8 cellular contexts compared by ENCODE assay signal in genomic region chr5:150904479-150905311, GRCh38.
DNase-seq lines count a peak whose midpoint lies in the region; ATAC-seq lines count a peak whose summit lies in the region.

TSS of gene ZNF300 (minus strand) at chr5:150904980. CDS start at chr5:150903155, 1,825 bp downstream.

- H3K36me3 Mint-ChIP-seq in central memory CD8-positive, alpha-beta T cell (ENCODE audit: insufficient read depth), result no peaks in the 10 kb centered on the region

- H3K27me3 Mint-ChIP-seq in central memory CD8-positive, alpha-beta T cell, result peaks cover 25% of the 10 kb centered on the region

- H3K4me1 Mint-ChIP-seq in central memory CD8-positive, alpha-beta T cell, result no peaks in the 10 kb centered on the region

- H3K4me3 Mint-ChIP-seq in central memory CD8-positive, alpha-beta T cell, result peak within 1 kb of the TSS; percentile 79

- peak within 1 kb of the TSS; percentile 77 for H3K9ac ChIP-seq in ES-I3 (ENCODE audit: low read depth, low read length)

- peaks cover 35% of the 10 kb centered on the region for H3K9me3 Mint-ChIP-seq in central memory CD8-positive, alpha-beta T cell

- no peaks in the 10 kb centered on the region; the same call in 1 of the 2 replicates for H3K36me3 ChIP-seq in ES-I3 (ENCODE audit: insufficient read depth, low read length)

- peak; percentile 73 for DNase-seq in NCI-H1417 treated with DMSO at 0.1 percent for 48 hours (lab: John Stamatoyannopoulos, UW)
- peak; percentile 31 for DNase-seq in activated CD4-positive, alpha-beta T cell treated with anti-CD3 and anti-CD28 coated beads for 1 hour
- peak in 1 of 2 donors; percentile 16 for DNase-seq in central memory CD8-positive, alpha-beta T cell (ENCODE audit: low spot score in 2 of 2)
- peak; percentile 94 for DNase-seq in iPS-NIHi7 (ENCODE audit: extremely low spot score)
- DNase-seq in skeletal muscle cell (ENCODE audit: low read depth), result peak; percentile 85
- DNase-seq in SHP77 (lab: John Stamatoyannopoulos, UW), result no peak
- DNase-seq in NCI-H2107 (lab: John Stamatoyannopoulos, UW), result no peak

- H3K4me1 ChIP-seq in ES-I3 (ENCODE audit: insufficient read depth, low read length), result no peaks in the 10 kb centered on the region

- H3K4me3 ChIP-seq in skeletal muscle cell (ENCODE audit: low read depth, low read length), result peak within 1 kb of the TSS; percentile 70

- H3K27ac Mint-ChIP-seq in central memory CD8-positive, alpha-beta T cell (ENCODE audit: low read depth), result peak within 1 kb of the TSS; percentile 88

- ATAC-seq in central memory CD8-positive, alpha-beta T cell (replicated peaks; ENCODE audit: extremely low read depth, poor library complexity, severe bottlenecking), result peak; percentile 83

- peaks cover 27% of the 10 kb centered on the region for H3K9me3 ChIP-seq in ES-I3 (ENCODE audit: control insufficient read depth, insufficient read depth, low read length)

Comparison
In these comparisons a context has a peak if more than half of its experiments do, and no peak if none do; other contexts are left out.
1. DNase-seq: peak in NCI-H1417 treated with DMSO at 0.1 percent for 48 hours (single experiment), activated CD4-positive, alpha-beta T cell treated with anti-CD3 and anti-CD28 coated beads for 1 hour (single experiment), iPS-NIHi7 (single experiment) and skeletal muscle cell (single experiment); none in SHP77 (0 of 2) and NCI-H2107 (single experiment).